In the genomic region with DNA sequence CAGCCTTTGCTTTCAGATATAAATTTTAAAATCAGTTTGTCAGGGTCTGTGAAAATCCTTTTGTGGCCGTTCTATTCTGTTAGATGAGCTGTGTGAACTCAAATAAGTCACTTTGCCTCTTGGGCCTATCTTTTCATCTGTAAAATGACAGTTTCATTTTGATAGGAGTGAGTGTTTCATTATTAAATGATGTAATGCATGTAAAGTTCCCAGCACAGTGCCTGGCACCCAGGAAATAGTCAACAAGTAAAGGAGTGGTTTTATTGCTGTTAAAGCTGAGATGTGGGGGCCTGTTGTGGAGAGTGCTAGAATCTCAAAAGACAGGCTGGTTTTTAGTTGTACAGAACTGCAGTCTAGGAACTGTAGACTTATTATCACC, we compare ENCODE assay signal across 14 cellular contexts.
DNase-seq lines count a peak whose midpoint lies in the region; ATAC-seq and TF ChIP-seq lines count a peak whose summit lies in the region.
"Had no signal": no experiment of that assay in that cellular context is flagged by ENCODE, and none has a peak within 500 bp of the region (broad histone marks: within the 10 kb centered on the region; RNA-seq: fewer than 3 reads in every experiment).

No MANE protein-coding gene starts in this region.

- H3K36me3 Mint-ChIP-seq in activated T-cell treated with anti-CD3 and anti-CD28 coated beads, Interleukin-2, amount 50 U/mL, for 4 hours (ENCODE audit: insufficient read depth): no peaks in the 10 kb centered on the region
- H3K36me3 Mint-ChIP-seq in activated T-cell treated with anti-CD3 and anti-CD28 coated beads, Interleukin-2, amount 50 U/mL, for 72 hours (ENCODE audit: insufficient read depth in 2 of 2): peaks cover 1 to 5% of the 10 kb centered on the region in 2 donors

- H3K4me3 ChIP-seq in spleen: no peak overlapping the region
- H3K4me3 ChIP-seq: uterus had no signal

- H3K4me1 Mint-ChIP-seq in activated T-cell treated with anti-CD3 and anti-CD28 coated beads, Interleukin-2, amount 50 U/mL, for 4 hours (ENCODE audit: low read depth): peaks cover 56% of the 10 kb centered on the region
- peaks cover 71% of the 10 kb centered on the region for H3K4me1 Mint-ChIP-seq in activated T-cell treated with anti-CD3 and anti-CD28 coated beads, Interleukin-2, amount 50 U/mL, for 72 hours (ENCODE audit: low read depth)

- peak overlapping the region; percentile 55 for H3K4me3 Mint-ChIP-seq in activated T-cell treated with anti-CD3 and anti-CD28 coated beads, Interleukin-2, amount 50 U/mL, for 4 hours
- H3K4me3 Mint-ChIP-seq in activated T-cell treated with anti-CD3 and anti-CD28 coated beads, Interleukin-2, amount 50 U/mL, for 72 hours: peak overlapping the region; percentile 78 to 97

- TF ChIP-seq CTCF in spleen (IDR thresholded peaks at IDR 0.05 in 8 of 11, conservative IDR thresholded peaks at IDR 0.05 in 3 of 11): no peak

- peaks cover 0 to 8% (median 0%) of the 10 kb centered on the region in 6 donors for H3K4me1 ChIP-seq in spleen
- H3K4me1 ChIP-seq: uterus had no signal

- DNase-seq in activated T-cell treated with anti-CD3 and anti-CD28 coated beads, Interleukin-2, amount 50 U/mL, for 4 hours: no peak
- DNase-seq in activated T-cell treated with anti-CD3 and anti-CD28 coated beads for 4 hours: no peak
- peak in 1 of 2 donors; percentile 37 for DNase-seq in activated T-cell treated with anti-CD3 and anti-CD28 coated beads, Interleukin-2, amount 50 U/mL, for 72 hours
- DNase-seq in spleen: no peak
- DNase-seq in NCI-H146 treated with DMSO at 0.1 percent for 48 hours (lab: John Stamatoyannopoulos, UW; ENCODE audit: unreplicated experiment): no peak
- no peak for DNase-seq in T-helper 9 cell
- DNase-seq: DMS153, NCI-H1930, NCI-H774, uterus had no signal

- TF ChIP-seq POLR2A in spleen (IDR thresholded peaks at IDR 0.05): no peak

- peak; percentile 79 to 85 for ATAC-seq in activated T-cell treated with anti-CD3 and anti-CD28 coated beads, Interleukin-2, amount 50 U/mL, for 4 hours
- ATAC-seq in GM21717 (IDR thresholded peaks at IDR 0.05; ENCODE audit: unreplicated experiment): peak; percentile 64
- ATAC-seq in activated T-cell treated with anti-CD3 and anti-CD28 coated beads, Interleukin-2, amount 50 U/mL, for 72 hours (replicated peaks in 1 of 2): peak; percentile 89 to 90
- no peak for ATAC-seq in GM18498 (IDR thresholded peaks at IDR 0.05; ENCODE audit: unreplicated experiment)

- H3K9me3 ChIP-seq in spleen: no peaks in the 10 kb centered on the region
- H3K9me3 ChIP-seq: uterus had no signal

- H3K9me3 Mint-ChIP-seq in activated T-cell treated with anti-CD3 and anti-CD28 coated beads, Interleukin-2, amount 50 U/mL, for 4 hours: peaks cover 4% of the 10 kb centered on the region
- H3K9me3 Mint-ChIP-seq in activated T-cell treated with anti-CD3 and anti-CD28 coated beads, Interleukin-2, amount 50 U/mL, for 72 hours: peaks cover 0 to 4% of the 10 kb centered on the region in 2 donors

- H3K27ac ChIP-seq in spleen: peak overlapping the region in 5 of 8 donors; percentile 22 to 66 (median 43)
- H3K27ac ChIP-seq: KMS-11, RWPE1, uterus had no signal

- intact Hi-C loops in spleen (cut with DNase I; ENCODE audit: low total_unique reads): no loop called here

- H3K36me3 ChIP-seq in spleen: no peaks in the 10 kb centered on the region
- H3K36me3 ChIP-seq: uterus had no signal

- H3K27ac Mint-ChIP-seq in activated T-cell treated with anti-CD3 and anti-CD28 coated beads, Interleukin-2, amount 50 U/mL, for 72 hours: peak overlapping the region; percentile 97

- no peaks in the 10 kb centered on the region for H3K27me3 Mint-ChIP-seq in activated T-cell treated with anti-CD3 and anti-CD28 coated beads, Interleukin-2, amount 50 U/mL, for 4 hours (ENCODE audit: low read depth)
- H3K27me3 Mint-ChIP-seq in activated T-cell treated with anti-CD3 and anti-CD28 coated beads, Interleukin-2, amount 50 U/mL, for 72 hours (ENCODE audit: low read depth): no peaks in the 10 kb centered on the region

- 43 to 71% (median 53%) methylated on average over 1 of the region's 1 CpG for WGBS in spleen, 5 donors

- no peaks in the 10 kb centered on the region for H3K27me3 ChIP-seq in spleen (replicated peaks in 1 of 7)
- H3K27me3 ChIP-seq: uterus had no signal
